8 cellular contexts compared by ENCODE assay signal in genomic region chr3:40476478-40477470, GRCh38. TPM values are rescaled to one million over a fixed set of nuclear protein-coding genes. Genes with fewer than 3 reads are reported as not detected.
DNase-seq lines count a peak whose midpoint lies in the region; ATAC-seq and TF ChIP-seq lines count a peak whose summit lies in the region.

Gene ZNF619, plus strand, starts transcription at chr3:40477122. Its CDS starts 858 bp downstream, at chr3:40477980.

- no peak within 1 kb of the TSS for H2BK15ac ChIP-seq in mesendoderm (replicated peaks; ENCODE audit: low read depth)

- peak within 1 kb of the TSS; percentile 35 for H3K4me2 ChIP-seq in mesendoderm (ENCODE audit: low read length)

- H3K4me1 ChIP-seq in BE2C, result no peaks in the 10 kb centered on the region
- no peaks in the 10 kb centered on the region for H3K4me1 ChIP-seq in endocrine pancreas (ENCODE audit: control insufficient read depth, insufficient read depth, low read length)
- no peaks in the 10 kb centered on the region for H3K4me1 ChIP-seq in mesendoderm (ENCODE audit: control insufficient read depth, low read depth, low read length)

- H2BK5ac ChIP-seq in mesendoderm (ENCODE audit: low read length), result no peak within 1 kb of the TSS

- DNase-seq in BE2C (peak; percentile 54), NCI-H526 (lab: John Stamatoyannopoulos, UW) (peak; percentile 18 to 73), mesendoderm (peak; percentile 80)
- peak; percentile 73 for DNase-seq in activated CD8-positive, alpha-beta memory T cell treated with anti-CD3 and anti-CD28 coated beads, Interleukin-2, amount 10 ng/mL, durations not matched to agents 7 days and 5 days
- DNase-seq in stimulated activated CD8-positive, alpha-beta memory T cell treated with anti-CD3 and anti-CD28 coated beads, Interleukin-15, amount 100 ng/mL, for 24 hours (ENCODE audit: low read depth), result peak; percentile 20

- no peak within 1 kb of the TSS for H2BK120ac ChIP-seq in mesendoderm (ENCODE audit: low read depth, low read length)

- H3K79me2 ChIP-seq in mesendoderm (ENCODE audit: control insufficient read depth, insufficient read depth, low read length), result no peaks in the 10 kb centered on the region

- H3K4me3 ChIP-seq in BE2C (ENCODE audit: low read depth, low read length), result peak within 1 kb of the TSS; percentile 70
- H3K4me3 ChIP-seq in endocrine pancreas (ENCODE audit: control insufficient read depth, insufficient read depth, low read length), result peak within 1 kb of the TSS; percentile 83
- peak within 1 kb of the TSS; percentile 67 for H3K4me3 ChIP-seq in mesendoderm (ENCODE audit: low read length)

- no peaks in the 10 kb centered on the region for H3K27me3 Mint-ChIP-seq in activated CD8-positive, alpha-beta memory T cell treated with anti-CD3 and anti-CD28 coated beads, Interleukin-2, amount 10 ng/mL, durations not matched to agents 7 days and 5 days

- peak within 1 kb of the TSS; percentile 92 for H3K56ac ChIP-seq in mesendoderm (ENCODE audit: low read length)

- peaks cover 2% of the 10 kb centered on the region for H3K79me1 ChIP-seq in mesendoderm (ENCODE audit: low read length)

- peak within 1 kb of the TSS; percentile 97 for H3K18ac ChIP-seq in mesendoderm (ENCODE audit: low read length)

- no peaks in the 10 kb centered on the region for H3K9me3 Mint-ChIP-seq in activated CD8-positive, alpha-beta memory T cell treated with anti-CD3 and anti-CD28 coated beads, Interleukin-2, amount 10 ng/mL, durations not matched to agents 7 days and 5 days (ENCODE audit: low read depth)

- H3K36me3 ChIP-seq in BE2C (no peaks in the 10 kb centered on the region), endocrine pancreas (ENCODE audit: control insufficient read depth, insufficient read depth, low read length) (no peaks in the 10 kb centered on the region), mesendoderm (ENCODE audit: control insufficient read depth, insufficient read depth, low read length) (no peaks in the 10 kb centered on the region)

- WGBS in mesendoderm (ENCODE audit: extremely low coverage, insufficient coverage, low lambda C conversion rate), result no CpG with 5 or more reads among the region's 48 CpGs

- ATAC-seq in GM18873 (IDR thresholded peaks at IDR 0.05; ENCODE audit: low FRiP score, unreplicated experiment), result peak; percentile 68
- ATAC-seq in HG03135 (IDR thresholded peaks at IDR 0.05; ENCODE audit: unreplicated experiment), result peak; percentile 80
- ATAC-seq in activated CD8-positive, alpha-beta memory T cell treated with anti-CD3 and anti-CD28 coated beads, Interleukin-2, amount 10 ng/mL, durations not matched to agents 7 days and 5 days, result peak; percentile 93

- peak within 1 kb of the TSS; percentile 85 for H3K4me3 Mint-ChIP-seq in activated CD8-positive, alpha-beta memory T cell treated with anti-CD3 and anti-CD28 coated beads, Interleukin-2, amount 10 ng/mL, durations not matched to agents 7 days and 5 days

- no peak within 1 kb of the TSS for H3K27ac ChIP-seq in mesendoderm (ENCODE audit: low read depth, low read length)

- no peak within 1 kb of the TSS for H3K23ac ChIP-seq in mesendoderm (ENCODE audit: low read length)

- peaks cover 26% of the 10 kb centered on the region for H3K4me1 Mint-ChIP-seq in activated CD8-positive, alpha-beta memory T cell treated with anti-CD3 and anti-CD28 coated beads, Interleukin-2, amount 10 ng/mL, durations not matched to agents 7 days and 5 days

- no peak within 1 kb of the TSS for H4K5ac ChIP-seq in mesendoderm (ENCODE audit: low read length)

- H4K8ac ChIP-seq in mesendoderm (ENCODE audit: low read depth, low read length), result peak within 1 kb of the TSS; percentile 93

- no peak within 1 kb of the TSS for H3K4ac ChIP-seq in mesendoderm (ENCODE audit: low read depth, low read length)

- CTCF ChIA-PET in activated CD8-positive, alpha-beta memory T cell treated with anti-CD3 and anti-CD28 coated beads, Interleukin-2, amount 10 ng/mL, durations not matched to agents 7 days and 5 days (lab: Charles Lee), result interaction anchor here (0.5 to 3.0 kb wide), 6 partner anchors 13 to 1170 kb away, joined by 3 to 10 read pairs (median 4); partner anchors contain the start of genes RPL14 and ZNF620

- no peak for TF ChIP-seq CTCF in BE2C (IDR thresholded peaks at IDR 0.05; ENCODE audit: low read depth, low read length)

- H2AK5ac ChIP-seq in mesendoderm (ENCODE audit: low read length), result no peak within 1 kb of the TSS

- H3K9me3 ChIP-seq in BE2C (no peaks in the 10 kb centered on the region), endocrine pancreas (ENCODE audit: control insufficient read depth, low read length) (no peaks in the 10 kb centered on the region)

- H3K27ac Mint-ChIP-seq in activated CD8-positive, alpha-beta memory T cell treated with anti-CD3 and anti-CD28 coated beads, Interleukin-2, amount 10 ng/mL, durations not matched to agents 7 days and 5 days, result peak within 1 kb of the TSS; percentile 86

- H3K27me3 ChIP-seq in BE2C (no peaks in the 10 kb centered on the region), endocrine pancreas (ENCODE audit: control insufficient read depth, insufficient read depth, low read length) (no peaks in the 10 kb centered on the region), mesendoderm (ENCODE audit: insufficient read depth, low read length, poor library complexity) (no peaks in the 10 kb centered on the region)

- H3K36me3 Mint-ChIP-seq in activated CD8-positive, alpha-beta memory T cell treated with anti-CD3 and anti-CD28 coated beads, Interleukin-2, amount 10 ng/mL, durations not matched to agents 7 days and 5 days, result peaks cover 20% of the 10 kb centered on the region

- H3K9ac ChIP-seq in endocrine pancreas (ENCODE audit: control insufficient read depth, insufficient read depth, low read length) (peak within 1 kb of the TSS; percentile 74), mesendoderm (ENCODE audit: low read length) (peak within 1 kb of the TSS; percentile 80)

RNA-seq across cellular contexts. Expression of gene ZNF619, which starts in this region (rescaled TPM):
- polyA plus RNA-seq in BE2C (2012; ENCODE audit: insufficient read depth, insufficient read length, low read depth), result 0.77 TPM
- 10 to 100 TPM; 10.1 to 11.0 TPM for total RNA-seq in activated CD8-positive, alpha-beta memory T cell treated with anti-CD3 and anti-CD28 coated beads, Interleukin-2, amount 10 ng/mL, durations not matched to agents 7 days and 5 days
- polyA plus RNA-seq in mesendoderm (2013, experiment 1 of 2), result 4.5 TPM
- 4.0 TPM for polyA plus RNA-seq in mesendoderm (2013, experiment 2 of 2)

Comparison
In these comparisons a context has a peak if more than half of its experiments do, and no peak if none do; other contexts are left out.
1. DNase-seq: peak in every context shown above with its lines; median percentile 80 in mesendoderm; 73 in activated CD8-positive, alpha-beta memory T cell treated with anti-CD3 and anti-CD28 coated beads, Interleukin-2, amount 10 ng/mL, durations not matched to agents 7 days and 5 days; 54 in BE2C; 46 in NCI-H526; 20 in stimulated activated CD8-positive, alpha-beta memory T cell treated with anti-CD3 and anti-CD28 coated beads, Interleukin-15, amount 100 ng/mL, for 24 hours.